Comparison of ENCODE assay signal across 8 cellular contexts in genomic region chr9:136992819-136993369, GRCh38. TPM values are rescaled to one million over a fixed set of nuclear protein-coding genes. Genes with fewer than 3 reads are reported as not detected.
A peak's percentile ranks its signal among the peaks of the same experiment; 100 is the strongest.
DNase-seq lines count a peak whose midpoint lies in the region; ATAC-seq, FAIRE-seq and TF ChIP-seq lines count a peak whose summit lies in the region.

No MANE protein-coding gene starts in this region.

- H3K36me3 ChIP-seq in right atrium auricular region (no peaks in the 10 kb centered on the region), K562 (ENCODE audit: control insufficient read depth, insufficient read depth, low read length) (peaks cover 22% of the 10 kb centered on the region; the same call in 1 of the 3 replicates)

- no peaks in the 10 kb centered on the region for H4K20me1 ChIP-seq in K562 (replicated peaks; ENCODE audit: control insufficient read depth, insufficient read depth, low read length)

- H3K27me3 ChIP-seq in right atrium auricular region (no peaks in the 10 kb centered on the region), K562 (ENCODE audit: control insufficient read depth in 2 of 2, insufficient read depth in 2 of 2, low read length in 2 of 2) (no peaks in the 10 kb centered on the region)

- DNase-seq in right atrium auricular region (ENCODE audit: low spot score) (no peak), Right ventricle myocardium inferior (ENCODE audit: missing footprints) (no peak), K562 (ENCODE audit: extremely low read depth in 1 of 4, low spot score in 3 of 4) (no peak), mesothelial cell of epicardium (ENCODE audit: low spot score in 2 of 2, unreplicated experiment in 2 of 2) (no peak), RCC 7860 (ENCODE audit: low spot score) (no peak)

- CTCF ChIA-PET in K562 (lab: Yijun Ruan, JAX; ENCODE audit: low intra/inter-chr PET ratio), result no interaction called here

- H3K4me2 ChIP-seq in K562 (ENCODE audit: insufficient read depth, low read length), result peak overlapping the region; percentile 83

- no TSS peak for BruUV-seq in K562 (replicated peaks; lab: Mats Ljungman, UMichigan)

- in situ Hi-C loops in K562 (cut with MboI), result no loop called here

- ATAC-seq in Right ventricle myocardium inferior, result no peak
- ATAC-seq in K562, result no peak
- ATAC-seq in GM19467 (IDR thresholded peaks at IDR 0.05; ENCODE audit: unreplicated experiment), result no peak
- no peak for ATAC-seq in GM21529 (IDR thresholded peaks at IDR 0.05; ENCODE audit: unreplicated experiment)
- ATAC-seq in GM18909 (IDR thresholded peaks at IDR 0.05; ENCODE audit: poor library complexity, unreplicated experiment), result no peak

- no peak for TF ChIP-seq RAD21 in K562 (CRISPR knock-in tag; conservative IDR thresholded peaks at IDR 0.05 in 1 of 2, IDR thresholded peaks at IDR 0.05 in 1 of 2)

- peaks cover 18% of the 10 kb centered on the region for H3K79me2 ChIP-seq in K562 (ENCODE audit: control insufficient read depth, insufficient read depth, low read length)

- intact Hi-C loops in Right ventricle myocardium inferior (cut with DNase I) (no loop called here), K562 (cut with micrococcal nuclease) (loop anchor here (5.0 kb wide), 1 partner anchor 46 kb away; the partner anchor contains the start of gene C8G)

- H3K27ac Mint-ChIP-seq in mesothelial cell of epicardium, result peak overlapping the region; percentile 81

- H3K4me1 ChIP-seq in right atrium auricular region, result peaks cover 0 to 55% of the 10 kb centered on the region in 2 donors
- peaks cover 30 to 69% of the 10 kb centered on the region in 2 experiments for H3K4me1 ChIP-seq in K562 (replicated peaks in 1 of 2; ENCODE audit: control insufficient read depth in 2 of 2, insufficient read depth in 2 of 2, low read length in 2 of 2)

- H3K4me3 Mint-ChIP-seq in mesothelial cell of epicardium, result peak overlapping the region; percentile 73

- no peak for TF ChIP-seq POLR2A in K562 (conservative IDR thresholded peaks at IDR 0.05)

- TF ChIP-seq CTCF in right atrium auricular region (IDR thresholded peaks at IDR 0.05) (no peak), K562 (IDR thresholded peaks at IDR 0.05 in 2 of 3, conservative IDR thresholded peaks at IDR 0.05 in 1 of 3; ENCODE audit: insufficient read depth in 2 of 3, low read depth in 1 of 3, low read length in 3 of 3) (no peak), mesothelial cell of epicardium (IDR thresholded peaks at IDR 0.05; ENCODE audit: unreplicated experiment) (no peak)

- no peaks in the 10 kb centered on the region for H3K36me3 Mint-ChIP-seq in mesothelial cell of epicardium

- H3K4me3 ChIP-seq in right atrium auricular region, result peak overlapping the region; percentile 65 to 78
- peak overlapping the region; percentile 87 for H3K4me3 ChIP-seq in K562

- H3K9me1 ChIP-seq in K562 (ENCODE audit: control insufficient read depth, insufficient read depth, low read length), result no peaks in the 10 kb centered on the region

- peaks cover 2% of the 10 kb centered on the region for H3K27me3 Mint-ChIP-seq in mesothelial cell of epicardium (ENCODE audit: low read depth)

- no peaks in the 10 kb centered on the region for H3K9me3 ChIP-seq in right atrium auricular region
- H3K9me3 ChIP-seq in K562 (replicated peaks; ENCODE audit: control insufficient read depth, insufficient read depth, low read depth, low read length), result peaks cover 6% of the 10 kb centered on the region

- peak overlapping the region; percentile 89; the same call in 1 of the 2 replicates for H2AFZ ChIP-seq in K562 (ENCODE audit: low read depth, low read length)

- peak overlapping the region; percentile 79 to 97 for H3K9ac ChIP-seq in K562 (ENCODE audit: insufficient read depth in 1 of 2, low read depth in 2 of 2, low read length in 2 of 2)

- 6% methylated on average over 17 of the region's 18 CpGs for WGBS in K562 (ENCODE audit: insufficient coverage, low coverage, missing lambda C conversion rate)

- peaks cover 29% of the 10 kb centered on the region for H3K4me1 Mint-ChIP-seq in mesothelial cell of epicardium

- POLR2A ChIA-PET in K562 (lab: Yijun Ruan, JAX), result interaction anchor here (0.6 to 1.3 kb wide), 10 partner anchors 8 to 163 kb away, joined by 3 to 6 read pairs (median 4); no protein-coding TSS in a partner anchor

- FAIRE-seq in K562 (lab: Jason Lieb, UNC), result no peak
- no peak for FAIRE-seq in RCC 7860 (lab: Jason Lieb, UNC)

- peaks cover 5% of the 10 kb centered on the region for H3K9me3 Mint-ChIP-seq in mesothelial cell of epicardium

- H3K27ac ChIP-seq in right atrium auricular region (peak overlapping the region; percentile 78 to 88), K562 (ENCODE audit: extremely low read depth, low read depth, low read length) (peak overlapping the region; percentile 89)

- TF ChIP-seq EP300 in K562 (IDR thresholded peaks at IDR 0.05; ENCODE audit: low read length), result no peak

RNA-seq across cellular contexts. Expression of gene PAXX, which starts 0.7 kb away (rescaled TPM):
- total RNA-seq in right atrium auricular region (10 to 100 TPM; 27.4 to 37.5 TPM), Right ventricle myocardium inferior (26.9 TPM), K562 (2014; rRNA removed) (147 and 175 TPM in 2 replicates), K562 (2014; rRNA removed; fragmentation: Illumina TruSeq; extraction: Trizol) (13.6 and 20.4 TPM in 2 replicates), K562 (2015; rRNA removed; fragmentation: Illumina TruSeq; extraction: Trizol) (59.9 and 63.7 TPM in 2 replicates), K562 (2021) (136 and 140 TPM in 2 replicates), mesothelial cell of epicardium (51.1 to 58.3 TPM (median 53.1 TPM) in 3 replicates)
- total RNA-seq in K562 (2011; cell fraction: chromatin; rRNA removed; ENCODE audit: low replicate concordance), result 38.8 and 156 TPM in 2 replicates
- 232 and 251 TPM in 2 replicates for total RNA-seq in K562 (2011; cell fraction: nucleolus; rRNA removed)
- total RNA-seq in K562 (2011; cell fraction: nucleoplasm; rRNA removed), result 92.5 and 109 TPM in 2 replicates
- polyA plus RNA-seq in K562 (2011; rRNA removed) (38.5 and 41.3 TPM in 2 replicates), K562 (2014; fragmentation: Illumina TruSeq; extraction: Trizol) (23.3 and 45.8 TPM in 2 replicates), K562 (2014; fragmentation: Nextera tagmentation; extraction: Ambion mirVana) (1 to 10 TPM; 1.2 to 6.2 TPM), K562 (2014; rRNA removed) (175 and 182 TPM in 2 replicates)
- polyA plus RNA-seq in K562 (2011; cell fraction: cytosol; rRNA removed), result 53.8 and 128 TPM in 2 replicates
- 400 and 559 TPM in 2 replicates for polyA plus RNA-seq in K562 (2011; cell fraction: nucleus; rRNA removed)
- 69.4 and 95.1 TPM in 2 replicates for polyA plus RNA-seq in K562 (2012)
- 1.6 and 3.6 TPM in 2 replicates for polyA minus RNA-seq in K562 (2011; rRNA and poly(A)+ RNA removed)
- 13.8 and 14.0 TPM in 2 replicates for polyA minus RNA-seq in K562 (2011; cell fraction: cytosol; rRNA and poly(A)+ RNA removed)
- polyA minus RNA-seq in K562 (2011; cell fraction: nucleus; rRNA and poly(A)+ RNA removed), result 57.6 and 59.5 TPM in 2 replicates

RNA-seq across cellular contexts. Expression of gene CLIC3, which starts 3.5 kb away (rescaled TPM):
- total RNA-seq in right atrium auricular region, result 10 to 100 TPM in 1 of 2 donors, 1 to 10 TPM in 1; 6.5 to 11.8 TPM
- total RNA-seq in Right ventricle myocardium inferior, result 1.1 TPM
- total RNA-seq in K562 (2011; cell fraction: chromatin; rRNA removed; ENCODE audit: low replicate concordance), result not detected in 2 replicates
- not detected in 2 replicates for total RNA-seq in K562 (2011; cell fraction: nucleolus; rRNA removed)
- not detected in 2 replicates for total RNA-seq in K562 (2011; cell fraction: nucleoplasm; rRNA removed)
- total RNA-seq in K562 (2014; rRNA removed), result not detected in 2 replicates
- total RNA-seq in K562 (2014; rRNA removed; fragmentation: Illumina TruSeq; extraction: Trizol), result not detected in 2 replicates
- total RNA-seq in K562 (2015; rRNA removed; fragmentation: Illumina TruSeq; extraction: Trizol), result not detected in 2 replicates
- 0.18 and 0.29 TPM in 2 replicates for total RNA-seq in K562 (2021)
- 0.07 TPM in 1 of 2 replicates, not detected in the other for polyA plus RNA-seq in K562 (2011; rRNA removed)
- polyA plus RNA-seq in K562 (2011; cell fraction: cytosol; rRNA removed), result 0.22 and 1.1 TPM in 2 replicates
- polyA plus RNA-seq in K562 (2011; cell fraction: nucleus; rRNA removed), result 0.34 and 0.65 TPM in 2 replicates
- polyA plus RNA-seq in K562 (2012), result 0.58 and 0.59 TPM in 2 replicates
- not detected in 2 replicates for polyA plus RNA-seq in K562 (2014; fragmentation: Illumina TruSeq; extraction: Trizol)
- polyA plus RNA-seq in K562 (2014; fragmentation: Nextera tagmentation; extraction: Ambion mirVana), result not detected
- 0.27 TPM in 1 of 2 replicates, not detected in the other for polyA plus RNA-seq in K562 (2014; rRNA removed)
- polyA minus RNA-seq in K562 (2011; rRNA and poly(A)+ RNA removed), result not detected in 2 replicates
- polyA minus RNA-seq in K562 (2011; cell fraction: cytosol; rRNA and poly(A)+ RNA removed), result not detected in 2 replicates
- polyA minus RNA-seq in K562 (2011; cell fraction: nucleus; rRNA and poly(A)+ RNA removed), result 0.27 and 0.44 TPM in 2 replicates
- total RNA-seq in mesothelial cell of epicardium, result 1.5 to 2.9 TPM (median 1.7 TPM) in 3 replicates

RNA-seq across cellular contexts. Expression of gene LCNL1, which starts 10.1 kb away (rescaled TPM):
- total RNA-seq in right atrium auricular region, result 1 to 10 TPM in 1 of 2 donors, under 1 TPM in 1; 0.24 to 1.1 TPM
- total RNA-seq in Right ventricle myocardium inferior, result 8.6 TPM
- 3.1 and 3.4 TPM in 2 replicates for total RNA-seq in K562 (2011; cell fraction: chromatin; rRNA removed; ENCODE audit: low replicate concordance)
- total RNA-seq in K562 (2011; cell fraction: nucleolus; rRNA removed), result 1.2 and 1.7 TPM in 2 replicates
- 3.5 and 4.7 TPM in 2 replicates for total RNA-seq in K562 (2011; cell fraction: nucleoplasm; rRNA removed)
- total RNA-seq in K562 (2014; rRNA removed), result 0.08 TPM in 1 of 2 replicates, not detected in the other
- total RNA-seq in K562 (2014; rRNA removed; fragmentation: Illumina TruSeq; extraction: Trizol), result 0.04 and 0.10 TPM in 2 replicates
- total RNA-seq in K562 (2015; rRNA removed; fragmentation: Illumina TruSeq; extraction: Trizol), result not detected in 2 replicates
- 0.11 and 0.16 TPM in 2 replicates for total RNA-seq in K562 (2021)
- 0.04 and 0.14 TPM in 2 replicates for polyA plus RNA-seq in K562 (2011; rRNA removed)
- polyA plus RNA-seq in K562 (2011; cell fraction: cytosol; rRNA removed), result 0.21 TPM in 1 of 2 replicates, not detected in the other
- 2.1 and 4.2 TPM in 2 replicates for polyA plus RNA-seq in K562 (2011; cell fraction: nucleus; rRNA removed)
- 0.30 and 0.53 TPM in 2 replicates for polyA plus RNA-seq in K562 (2012)
- polyA plus RNA-seq in K562 (2014; fragmentation: Illumina TruSeq; extraction: Trizol), result 0.04 TPM in 1 of 2 replicates, not detected in the other
- not detected for polyA plus RNA-seq in K562 (2014; fragmentation: Nextera tagmentation; extraction: Ambion mirVana)
- 0.11 and 0.12 TPM in 2 replicates for polyA plus RNA-seq in K562 (2014; rRNA removed)
- 0.27 and 0.81 TPM in 2 replicates for polyA minus RNA-seq in K562 (2011; rRNA and poly(A)+ RNA removed)
- not detected in 2 replicates for polyA minus RNA-seq in K562 (2011; cell fraction: cytosol; rRNA and poly(A)+ RNA removed)
- polyA minus RNA-seq in K562 (2011; cell fraction: nucleus; rRNA and poly(A)+ RNA removed), result 1.3 and 2.4 TPM in 2 replicates
- total RNA-seq in mesothelial cell of epicardium, result 4.7 to 5.7 TPM (median 5.5 TPM) in 3 replicates

RNA-seq across cellular contexts. Expression of gene PTGDS, which starts 15.6 kb away (rescaled TPM):
- total RNA-seq in right atrium auricular region (1,000 to 10,000 TPM; 1,799 to 2,426 TPM), Right ventricle myocardium inferior (6,282 TPM), K562 (2014; rRNA removed) (5.2 and 7.4 TPM in 2 replicates), K562 (2014; rRNA removed; fragmentation: Illumina TruSeq; extraction: Trizol) (0.65 TPM in 1 of 2 replicates, not detected in the other), K562 (2015; rRNA removed; fragmentation: Illumina TruSeq; extraction: Trizol) (2.0 and 2.9 TPM in 2 replicates), K562 (2021) (4.6 and 4.7 TPM in 2 replicates), mesothelial cell of epicardium (52.6 to 58.0 TPM (median 53.5 TPM) in 3 replicates)
- 1.9 and 6.7 TPM in 2 replicates for total RNA-seq in K562 (2011; cell fraction: chromatin; rRNA removed; ENCODE audit: low replicate concordance)
- total RNA-seq in K562 (2011; cell fraction: nucleolus; rRNA removed), result 6.7 and 8.8 TPM in 2 replicates
- 4.5 and 5.2 TPM in 2 replicates for total RNA-seq in K562 (2011; cell fraction: nucleoplasm; rRNA removed)
- polyA plus RNA-seq in K562 (2011; rRNA removed) (2.6 and 4.4 TPM in 2 replicates), K562 (2014; fragmentation: Illumina TruSeq; extraction: Trizol) (1.2 and 2.7 TPM in 2 replicates), K562 (2014; fragmentation: Nextera tagmentation; extraction: Ambion mirVana) (under 1 TPM; 0.46 to 0.55 TPM), K562 (2014; rRNA removed) (7.0 and 7.1 TPM in 2 replicates)
- polyA plus RNA-seq in K562 (2011; cell fraction: cytosol; rRNA removed), result 5.3 and 10.5 TPM in 2 replicates
- polyA plus RNA-seq in K562 (2011; cell fraction: nucleus; rRNA removed), result 23.2 and 26.0 TPM in 2 replicates
- 8.5 and 12.1 TPM in 2 replicates for polyA plus RNA-seq in K562 (2012)
- 0.51 TPM in 1 of 2 replicates, not detected in the other for polyA minus RNA-seq in K562 (2011; rRNA and poly(A)+ RNA removed)
- 1.8 and 3.4 TPM in 2 replicates for polyA minus RNA-seq in K562 (2011; cell fraction: cytosol; rRNA and poly(A)+ RNA removed)
- 5.7 and 10.0 TPM in 2 replicates for polyA minus RNA-seq in K562 (2011; cell fraction: nucleus; rRNA and poly(A)+ RNA removed)

RNA-seq across cellular contexts. Expression of gene ABCA2, which starts 35.1 kb away (rescaled TPM):
- 10 to 100 TPM; 28.3 to 28.5 TPM for total RNA-seq in right atrium auricular region
- total RNA-seq in Right ventricle myocardium inferior, result 28.2 TPM
- total RNA-seq in K562 (2011; cell fraction: chromatin; rRNA removed; ENCODE audit: low replicate concordance), result 47.9 and 167 TPM in 2 replicates
- total RNA-seq in K562 (2011; cell fraction: nucleolus; rRNA removed), result 116 and 131 TPM in 2 replicates
- total RNA-seq in K562 (2011; cell fraction: nucleoplasm; rRNA removed), result 56.3 and 68.3 TPM in 2 replicates
- total RNA-seq in K562 (2014; rRNA removed), result 4.6 and 5.5 TPM in 2 replicates
- 0.69 and 0.99 TPM in 2 replicates for total RNA-seq in K562 (2014; rRNA removed; fragmentation: Illumina TruSeq; extraction: Trizol)
- total RNA-seq in K562 (2015; rRNA removed; fragmentation: Illumina TruSeq; extraction: Trizol), result 1.6 and 2.9 TPM in 2 replicates
- 12.1 and 14.9 TPM in 2 replicates for total RNA-seq in K562 (2021)
- 12.1 and 24.4 TPM in 2 replicates for polyA plus RNA-seq in K562 (2011; rRNA removed)
- 19.7 and 23.3 TPM in 2 replicates for polyA plus RNA-seq in K562 (2011; cell fraction: cytosol; rRNA removed)
- polyA plus RNA-seq in K562 (2011; cell fraction: nucleus; rRNA removed), result 253 and 318 TPM in 2 replicates
- polyA plus RNA-seq in K562 (2012), result 13.8 and 24.2 TPM in 2 replicates
- 6.1 and 9.9 TPM in 2 replicates for polyA plus RNA-seq in K562 (2014; fragmentation: Illumina TruSeq; extraction: Trizol)
- not detected for polyA plus RNA-seq in K562 (2014; fragmentation: Nextera tagmentation; extraction: Ambion mirVana)
- 16.2 and 16.3 TPM in 2 replicates for polyA plus RNA-seq in K562 (2014; rRNA removed)
- 6.6 and 8.6 TPM in 2 replicates for polyA minus RNA-seq in K562 (2011; rRNA and poly(A)+ RNA removed)
- polyA minus RNA-seq in K562 (2011; cell fraction: cytosol; rRNA and poly(A)+ RNA removed), result 13.4 and 28.5 TPM in 2 replicates
- 43.2 and 52.5 TPM in 2 replicates for polyA minus RNA-seq in K562 (2011; cell fraction: nucleus; rRNA and poly(A)+ RNA removed)
- 57.7 to 59.3 TPM (median 58.7 TPM) in 3 replicates for total RNA-seq in mesothelial cell of epicardium
